8 cellular contexts compared by ENCODE assay signal in the genomic region with DNA sequence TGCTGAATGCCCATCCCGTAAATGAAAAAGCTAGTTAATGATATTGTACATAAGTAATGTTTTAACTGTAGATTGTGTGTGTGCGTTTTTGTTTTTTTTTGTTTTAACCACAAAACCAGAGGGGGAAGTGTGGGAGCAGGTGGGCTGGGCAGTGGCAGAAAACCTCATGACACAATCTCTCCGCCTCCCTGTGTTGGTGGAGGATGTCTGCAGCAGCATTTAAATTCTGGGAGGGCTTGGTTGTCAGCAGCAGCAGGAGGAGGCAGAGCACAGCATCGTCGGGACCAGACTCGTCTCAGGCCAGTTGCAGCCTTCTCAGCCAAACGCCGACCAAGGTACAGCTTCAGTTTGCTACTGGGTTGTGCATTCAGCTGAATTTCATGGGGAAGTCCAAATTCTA. TPM values are rescaled to one million over a fixed set of nuclear protein-coding genes. Genes with fewer than 3 reads are reported as not detected.
DNase-seq lines count a peak whose midpoint lies in the region; ATAC-seq and TF ChIP-seq lines count a peak whose summit lies in the region.

A gene (plus strand): TSS at position 249 of the 400 bp plus-strand sequence. CDS start 1,182 bp downstream, outside the sequence.

- POLR2A ChIA-PET in OCI-LY7 (lab: Charles Lee): no interaction called here

- CTCF ChIA-PET in OCI-LY7 (lab: Charles Lee; ENCODE audit: unreplicated experiment): no interaction called here

- H3K4me3 ChIP-seq in OCI-LY7 (ENCODE audit: low read depth, low read length, poor library complexity, severe bottlenecking): peak within 1 kb of the TSS; percentile 11

- H3K4me2 ChIP-seq in OCI-LY7 (ENCODE audit: low read length): peak within 1 kb of the TSS; percentile 47

- no TSS peak for BruUV-seq in OCI-LY7 (replicated peaks; lab: Mats Ljungman, UMichigan)

- H3K9me2 ChIP-seq in OCI-LY7 (ENCODE audit: insufficient read depth, low read length): no peaks in the 10 kb centered on the region

- no peak for TF ChIP-seq CTCF in OCI-LY7 (conservative IDR thresholded peaks at IDR 0.05; ENCODE audit: low read length)

- no peaks in the 10 kb centered on the region for H3K36me3 ChIP-seq in OCI-LY7 (ENCODE audit: insufficient read depth, low read length)

- intact Hi-C loops in OCI-LY7 (cut with micrococcal nuclease; ENCODE audit: unreplicated experiment): no loop called here

- DNase-seq in activated CD4-positive, alpha-beta T cell treated with anti-CD3 and anti-CD28 coated beads for 48 hours: peak; percentile 23
- DNase-seq in activated CD4-positive, alpha-beta T cell treated with anti-CD3 and anti-CD28 coated beads, Interleukin-2, amount 50 U/mL, for 1 hour: no peak
- peak; percentile 47 for DNase-seq in OCI-LY7 (ENCODE audit: low spot score)
- DNase-seq in caudate nucleus (lab: John Stamatoyannopoulos, UW): peak in 57 of 61 donors; percentile 9 to 88 (median 67)
- no peak for DNase-seq in mesenteric fat pad (ENCODE audit: low spot score)
- DNase-seq in NCI-H2196 (lab: John Stamatoyannopoulos, UW; ENCODE audit: unreplicated experiment): no peak
- DNase-seq in activated gamma-delta T cell (lab: John Stamatoyannopoulos, UW): no peak

- no peaks in the 10 kb centered on the region for H3K79me2 ChIP-seq in OCI-LY7 (ENCODE audit: insufficient read depth, low read depth, low read length)

- no peaks in the 10 kb centered on the region for H3K9me3 ChIP-seq in OCI-LY7 (ENCODE audit: low read length)

- peak; percentile 63 for ATAC-seq in HG02885 (IDR thresholded peaks at IDR 0.05; ENCODE audit: poor library complexity, unreplicated experiment)

- H4K20me1 ChIP-seq in OCI-LY7 (ENCODE audit: insufficient read depth, low read length): no peaks in the 10 kb centered on the region

- H3K27ac ChIP-seq in OCI-LY7 (ENCODE audit: low read depth, low read length, poor library complexity, severe bottlenecking) (no peak within 1 kb of the TSS), caudate nucleus (ENCODE audit: low read depth, low read length) (peak within 1 kb of the TSS; percentile 49)

- H2AFZ ChIP-seq in OCI-LY7 (ENCODE audit: low read length): peak within 1 kb of the TSS; percentile 18

- H3K4me1 ChIP-seq in OCI-LY7 (ENCODE audit: insufficient read depth, low read length, poor library complexity, severe bottlenecking): peaks cover 8% of the 10 kb centered on the region

RNA-seq across cellular contexts. Expression of the gene that starts here (rescaled TPM):
- total RNA-seq in OCI-LY7 (2014; rRNA removed; shearing (Covaris generic)): 1.4 TPM in 1 of 2 replicates, not detected in the other
- total RNA-seq in OCI-LY7 (2022) (not detected in 2 replicates), mesenteric fat pad (636 TPM)

Comparison
In these comparisons a context has a peak if more than half of its experiments do, and no peak if none do; other contexts are left out.
1. RNA of the gene that starts here (total RNA-seq): 636 TPM in mesenteric fat pad (single experiment); 1.4 TPM in OCI-LY7; every median in the first group is over 100 times any median in the second.
2. DNase-seq: peak in activated CD4-positive, alpha-beta T cell treated with anti-CD3 and anti-CD28 coated beads for 48 hours (single experiment), OCI-LY7 (single experiment) and caudate nucleus (57 of 61); none in activated CD4-positive, alpha-beta T cell treated with anti-CD3 and anti-CD28 coated beads, Interleukin-2, amount 50 U/mL, for 1 hour (single experiment), mesenteric fat pad (single experiment), NCI-H2196 (single experiment) and activated gamma-delta T cell (single experiment).